ENCODE assay signal across 8 cellular contexts in the genomic region with DNA sequence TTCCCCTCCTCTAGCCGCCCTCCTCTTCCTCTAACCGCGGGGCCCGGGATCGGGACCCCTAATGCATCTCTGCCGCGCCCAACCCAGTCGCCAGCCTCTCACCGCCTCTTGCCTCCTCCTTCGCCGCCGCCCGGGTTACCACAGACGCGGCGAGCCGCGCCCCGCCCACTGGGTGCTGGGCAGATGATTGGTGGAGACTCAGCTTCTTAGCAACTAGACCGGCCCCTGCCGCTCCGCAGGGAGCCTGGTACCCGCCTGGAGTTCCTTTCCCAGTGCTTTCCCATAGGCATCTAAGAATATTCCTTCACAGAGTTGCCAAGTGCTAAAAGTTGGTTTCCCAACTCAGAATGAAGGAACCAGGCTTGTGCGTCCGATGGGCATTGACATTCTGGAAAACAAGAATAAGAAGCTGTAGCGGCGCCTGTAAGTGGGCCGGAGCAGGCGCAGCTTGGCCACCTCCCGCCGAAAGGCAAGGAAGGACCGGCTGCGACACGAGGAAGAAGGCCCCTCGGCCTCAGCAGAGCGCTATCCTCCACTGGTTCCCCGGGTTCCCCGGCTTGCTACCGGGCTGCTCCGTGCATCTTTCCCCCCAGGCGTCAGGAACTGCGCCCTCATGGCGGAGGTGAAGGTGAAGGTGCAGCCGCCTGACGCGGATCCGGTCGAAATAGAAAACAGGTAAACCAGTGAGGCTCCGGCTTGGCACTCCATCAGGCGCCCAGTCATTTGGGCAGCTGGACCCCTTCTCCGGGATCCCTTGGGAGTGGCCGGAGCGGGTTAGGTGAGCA. TPM values are rescaled to one million over a fixed set of nuclear protein-coding genes. Genes with fewer than 3 reads are reported as not detected.
A peak's percentile ranks its signal among the peaks of the same experiment; 100 is the strongest.
DNase-seq lines count a peak whose midpoint lies in the region; ATAC-seq and TF ChIP-seq lines count a peak whose summit lies in the region.

Gene DZANK1 (minus strand): TSS at position 137 of the 785 bp plus-strand sequence. CDS start 1,672 bp downstream, outside the sequence.
Gene POLR3F (plus strand): TSS at position 497 of the 785 bp plus-strand sequence. CDS start 117 bp downstream, at position 614.

- peak within 1 kb of the TSS; percentile 93 for H3K14ac ChIP-seq in H9 (ENCODE audit: insufficient read depth, low read length)

- H3K9me3 ChIP-seq in ES-I3 (ENCODE audit: control insufficient read depth, insufficient read depth, low read length) (no peaks in the 10 kb centered on the region), H9 (ENCODE audit: control insufficient read depth, low read depth, low read length) (no peaks in the 10 kb centered on the region)

- TF ChIP-seq POLR2A in Raji (IDR thresholded peaks at IDR 0.05; ENCODE audit: insufficient read depth, low read depth, low read length): peak; percentile 72

- peak within 1 kb of the TSS; percentile 97 for H3K4me3 ChIP-seq in fibroblast of the aortic adventitia (ENCODE audit: low read depth, low read length)

- H3K23me2 ChIP-seq in H9 (ENCODE audit: insufficient read length, low read depth, low read length, poor library complexity, severe bottlenecking): peaks cover 11% of the 10 kb centered on the region

- H3K4ac ChIP-seq in H9 (ENCODE audit: low read depth, low read length): no peak within 1 kb of the TSS

- peak within 1 kb of the TSS; percentile 99 for H3K18ac ChIP-seq in H9 (ENCODE audit: insufficient read length, low read depth, low read length)

- H3K4me1 ChIP-seq in ES-I3 (ENCODE audit: insufficient read depth, low read length) (no peaks in the 10 kb centered on the region), H9 (ENCODE audit: insufficient read depth, low read length) (no peaks in the 10 kb centered on the region)

- no peak within 1 kb of the TSS for H2BK12ac ChIP-seq in H9 (ENCODE audit: insufficient read length, low read depth, low read length)

- no peaks in the 10 kb centered on the region; the same call in 1 of the 2 replicates for H3K36me3 ChIP-seq in ES-I3 (ENCODE audit: insufficient read depth, low read length)

- H3K27ac ChIP-seq in H9 (ENCODE audit: insufficient read length, low read depth, low read length): peak within 1 kb of the TSS; percentile 83

- DNase-seq in H9: peak; percentile 97
- DNase-seq in M059J (ENCODE audit: low read depth): peak; percentile 98
- peak; percentile 98 for DNase-seq in activated effector memory CD4-positive, alpha-beta T cell treated with anti-CD3 and anti-CD28 coated beads, Interleukin-2, amount 50 U/mL, for 16 hours
- DNase-seq in fibroblast of the aortic adventitia (ENCODE audit: low read depth): peak; percentile 96
- peak; percentile 94 for DNase-seq in natural killer cell treated with Interleukin-12 subunit alpha and Interleukin-12 subunit beta and Interleukin-15 and Interleukin-18, amount 100 ng/mL, for 72 hours (ENCODE audit: low spot score)
- peak; percentile 91 for DNase-seq in stimulated activated naive CD4-positive, alpha-beta T cell treated with Interleukin-2 at 50 U/mL for 16 hours (lab: John Stamatoyannopoulos, UW)

- no peak within 1 kb of the TSS for H3K23ac ChIP-seq in H9 (ENCODE audit: insufficient read length, low read depth, low read length)

- peak within 1 kb of the TSS; percentile 94 for H2BK5ac ChIP-seq in H9 (ENCODE audit: insufficient read length, low read length)

- TF ChIP-seq CTCF in H9 (conservative IDR thresholded peaks at IDR 0.05) (no peak), fibroblast of the aortic adventitia (IDR thresholded peaks at IDR 0.05; ENCODE audit: insufficient read depth, low read length) (no peak)

- peaks cover 9% of the 10 kb centered on the region for H3K79me2 ChIP-seq in H9 (ENCODE audit: insufficient read depth, low read length)

- no CpG with 5 or more reads among the region's 53 CpGs for WGBS in H9 (ENCODE audit: extremely low coverage, insufficient read length, low lambda C conversion rate)

- H3K4me2 ChIP-seq in H9 (ENCODE audit: insufficient read depth, insufficient read length, low read length): peak within 1 kb of the TSS; percentile 100

- no peak within 1 kb of the TSS for H2BK20ac ChIP-seq in H9 (ENCODE audit: low read depth, low read length, poor library complexity, severe bottlenecking)

- H2AK5ac ChIP-seq in H9 (ENCODE audit: insufficient read length, low read length): no peak within 1 kb of the TSS

- H4K20me1 ChIP-seq in H9 (ENCODE audit: control insufficient read depth, insufficient read depth, insufficient read length): no peaks in the 10 kb centered on the region

- peak within 1 kb of the TSS; percentile 92 for H4K5ac ChIP-seq in H9 (ENCODE audit: insufficient read length, low read depth, low read length)

- H2AFZ ChIP-seq in H9 (ENCODE audit: low read length): peak within 1 kb of the TSS; percentile 60

- no peak within 1 kb of the TSS for H2BK15ac ChIP-seq in H9 (ENCODE audit: low read depth, low read length)

- H3K4me1 Mint-ChIP-seq in H9: peaks cover 10 to 13% of the 10 kb centered on the region in 2 experiments
- H3K4me1 Mint-ChIP-seq in natural killer cell treated with Interleukin-12 subunit alpha and Interleukin-12 subunit beta and Interleukin-15 and Interleukin-18, amount 100 ng/mL, for 72 hours (ENCODE audit: low read depth in 2 of 2): peaks cover 8 to 12% of the 10 kb centered on the region in 2 donors

- peaks cover 0 to 7% (median 5%) of the 10 kb centered on the region in 3 experiments; a peak in 3 of 7 replicates for H3K36me3 Mint-ChIP-seq in H9 (ENCODE audit: insufficient read depth in 1 of 3, low read depth in 3 of 3)
- H3K36me3 Mint-ChIP-seq in natural killer cell treated with Interleukin-12 subunit alpha and Interleukin-12 subunit beta and Interleukin-15 and Interleukin-18, amount 100 ng/mL, for 72 hours: no peaks in the 10 kb centered on the region

- H4K8ac ChIP-seq in H9 (replicated peaks; ENCODE audit: insufficient read length, low read depth, low read length): peak within 1 kb of the TSS; percentile 89

- H3K9me3 Mint-ChIP-seq in H9: no peaks in the 10 kb centered on the region
- H3K9me3 Mint-ChIP-seq in natural killer cell treated with Interleukin-12 subunit alpha and Interleukin-12 subunit beta and Interleukin-15 and Interleukin-18, amount 100 ng/mL, for 72 hours: no peaks in the 10 kb centered on the region

- no peaks in the 10 kb centered on the region for H3K27me3 ChIP-seq in H9 (ENCODE audit: insufficient read depth, low read length)

- H3K27ac Mint-ChIP-seq in H9: peak within 1 kb of the TSS; percentile 100
- H3K27ac Mint-ChIP-seq in natural killer cell treated with Interleukin-12 subunit alpha and Interleukin-12 subunit beta and Interleukin-15 and Interleukin-18, amount 100 ng/mL, for 72 hours: peak within 1 kb of the TSS; percentile 91 to 97

- H3K4me3 Mint-ChIP-seq in H9: peak within 1 kb of the TSS; percentile 98 to 99
- peak within 1 kb of the TSS; percentile 94 for H3K4me3 Mint-ChIP-seq in natural killer cell treated with Interleukin-12 subunit alpha and Interleukin-12 subunit beta and Interleukin-15 and Interleukin-18, amount 100 ng/mL, for 72 hours

- H3K9ac ChIP-seq in ES-I3 (ENCODE audit: low read depth, low read length) (peak within 1 kb of the TSS; percentile 79), H9 (ENCODE audit: extremely low read depth, insufficient read length, low read length) (peak within 1 kb of the TSS; percentile 92)

- peaks cover 4% of the 10 kb centered on the region for H3K79me1 ChIP-seq in H9 (ENCODE audit: insufficient read depth, low read depth, low read length, poor library complexity, severe bottlenecking)

- peak; percentile 99 for ATAC-seq in natural killer cell treated with Interleukin-12 subunit alpha and Interleukin-12 subunit beta and Interleukin-15 and Interleukin-18, amount 100 ng/mL, for 72 hours

- H2BK120ac ChIP-seq in H9 (ENCODE audit: low read depth, low read length, poor library complexity, severe bottlenecking): no peak within 1 kb of the TSS

- no peaks in the 10 kb centered on the region for H3K27me3 Mint-ChIP-seq in H9 (ENCODE audit: low read depth)
- no peaks in the 10 kb centered on the region for H3K27me3 Mint-ChIP-seq in natural killer cell treated with Interleukin-12 subunit alpha and Interleukin-12 subunit beta and Interleukin-15 and Interleukin-18, amount 100 ng/mL, for 72 hours

- H4K91ac ChIP-seq in H9 (ENCODE audit: insufficient read length, low read depth, low read length): no peak within 1 kb of the TSS

- peak within 1 kb of the TSS; percentile 28 for H3K56ac ChIP-seq in H9 (ENCODE audit: insufficient read length, low read depth, low read length)

- H3T11ph ChIP-seq in H9 (ENCODE audit: low read length): no peak within 1 kb of the TSS

RNA-seq across cellular contexts. Expression of gene DZANK1, which starts in this region (rescaled TPM):
- total RNA-seq in H9 (2021) (9.6 and 10.5 TPM in 2 replicates), fibroblast of the aortic adventitia (ENCODE audit: low replicate concordance) (0.99 and 1.5 TPM in 2 replicates)
- total RNA-seq in M059J (2014; rRNA removed; shearing (Covaris generic)): 1.7 and 1.8 TPM in 2 replicates
- total RNA-seq in natural killer cell treated with Interleukin-12 subunit alpha and Interleukin-12 subunit beta and Interleukin-15 and Interleukin-18, amount 100 ng/mL, for 72 hours: 1 to 10 TPM; 2.2 to 6.5 TPM

RNA-seq across cellular contexts. Expression of gene POLR3F, which starts in this region (rescaled TPM):
- total RNA-seq in H9 (2021) (16.1 and 17.6 TPM in 2 replicates), fibroblast of the aortic adventitia (ENCODE audit: low replicate concordance) (4.3 and 13.7 TPM in 2 replicates)
- 17.7 and 28.2 TPM in 2 replicates for total RNA-seq in M059J (2014; rRNA removed; shearing (Covaris generic))
- 10 to 100 TPM; 12.7 to 15.2 TPM for total RNA-seq in natural killer cell treated with Interleukin-12 subunit alpha and Interleukin-12 subunit beta and Interleukin-15 and Interleukin-18, amount 100 ng/mL, for 72 hours

Comparison
In these comparisons a context has a peak if more than half of its experiments do, and no peak if none do; other contexts are left out.
1. Peak in every context shown above with its lines: DNase-seq, ATAC-seq, H3K4me3 ChIP-seq and H3K27ac ChIP-seq.